In genomic region chr5:126917918-126918623, GRCh38 we compare ENCODE assay signal across 10 cellular contexts.
DNase-seq lines count a peak whose midpoint lies in the region; ATAC-seq and TF ChIP-seq lines count a peak whose summit lies in the region.
"Had no signal": no experiment of that assay in that cellular context is flagged by ENCODE, and none has a peak within 500 bp of the region (broad histone marks: within the 10 kb centered on the region; RNA-seq: fewer than 3 reads in every experiment).

No MANE protein-coding gene starts in this region.

- TF ChIP-seq CTCF in colonic mucosa (IDR thresholded peaks at IDR 0.05) (no peak), lower leg skin (IDR thresholded peaks at IDR 0.05) (no peak)

- no peaks in the 10 kb centered on the region for H3K27me3 ChIP-seq in endocrine pancreas (ENCODE audit: control insufficient read depth, insufficient read depth, low read length)
- no peaks in the 10 kb centered on the region for H3K27me3 ChIP-seq in colonic mucosa
- H3K27me3 ChIP-seq in effector memory CD4-positive, alpha-beta T cell (replicated peaks; ENCODE audit: control insufficient read depth, insufficient read depth, low read length, poor library complexity, severe bottlenecking): no peaks in the 10 kb centered on the region
- H3K27me3 ChIP-seq: cardiac muscle cell had no signal

- H3K27ac ChIP-seq in colonic mucosa: no peak overlapping the region
- no peak overlapping the region for H3K27ac ChIP-seq in effector memory CD4-positive, alpha-beta T cell (ENCODE audit: insufficient read depth, low read length, poor library complexity, severe bottlenecking)
- H3K27ac ChIP-seq: cardiac muscle cell had no signal

- H3K9me3 ChIP-seq in endocrine pancreas (ENCODE audit: control insufficient read depth, low read length) (no peaks in the 10 kb centered on the region), colonic mucosa (no peaks in the 10 kb centered on the region)
- no peaks in the 10 kb centered on the region for H3K9me3 ChIP-seq in effector memory CD4-positive, alpha-beta T cell (ENCODE audit: control insufficient read depth, low read length)

- no peak for ATAC-seq in GM18909 (IDR thresholded peaks at IDR 0.05; ENCODE audit: poor library complexity, unreplicated experiment)

- DNase-seq in HCEC 1CT (peak; percentile 41), NCI-H524 (lab: John Stamatoyannopoulos, UW) (peak; percentile 50 to 82), posterior cingulate gyrus (peak in 7 of 10 donors; percentile 23 to 89 (median 42)), colonic mucosa (no peak), lower leg skin (ENCODE audit: low spot score in 2 of 2) (no peak)
- no peak for DNase-seq in effector memory CD4-positive, alpha-beta T cell
- DNase-seq: activated CD4-positive, CD25-positive, alpha-beta regulatory T cell had no signal

- peaks cover 9% of the 10 kb centered on the region for H3K4me1 ChIP-seq in endocrine pancreas (ENCODE audit: control insufficient read depth, insufficient read depth, low read length)
- H3K4me1 ChIP-seq in colonic mucosa: no peaks in the 10 kb centered on the region
- no peaks in the 10 kb centered on the region for H3K4me1 ChIP-seq in effector memory CD4-positive, alpha-beta T cell (ENCODE audit: control insufficient read depth, insufficient read depth, low read length, poor library complexity, severe bottlenecking)

- H3K36me3 ChIP-seq in endocrine pancreas (ENCODE audit: control insufficient read depth, insufficient read depth, low read length) (no peaks in the 10 kb centered on the region), colonic mucosa (no peaks in the 10 kb centered on the region)
- H3K36me3 ChIP-seq in effector memory CD4-positive, alpha-beta T cell (ENCODE audit: control insufficient read depth, insufficient read depth, low read length): no peaks in the 10 kb centered on the region
- H3K36me3 ChIP-seq: cardiac muscle cell had no signal

- no peak for TF ChIP-seq POLR2A in lower leg skin (IDR thresholded peaks at IDR 0.05)

- H3K9ac ChIP-seq in endocrine pancreas (ENCODE audit: control insufficient read depth, insufficient read depth, low read length) (no peak overlapping the region), colonic mucosa (ENCODE audit: low read depth in 2 of 2, low read length in 2 of 2) (no peak overlapping the region)

- WGBS in lower leg skin, 2 donors: 50 to 63% methylated on average over 9 of the region's 9 CpGs

- peak overlapping the region; percentile 40 for H3K4me3 ChIP-seq in endocrine pancreas (ENCODE audit: control insufficient read depth, insufficient read depth, low read length)
- H3K4me3 ChIP-seq in colonic mucosa: no peak overlapping the region
- H3K4me3 ChIP-seq in lower leg skin (ENCODE audit: low read depth, poor library complexity, severe bottlenecking): no peak overlapping the region
- H3K4me3 ChIP-seq in effector memory CD4-positive, alpha-beta T cell (ENCODE audit: insufficient read depth, low read depth, low read length, poor library complexity, severe bottlenecking): no peak overlapping the region
- H3K4me3 ChIP-seq: cardiac muscle cell had no signal

- intact Hi-C loops in posterior cingulate gyrus (cut with DNase I) (no loop called here), colonic mucosa (cut with DNase I) (no loop called here), lower leg skin (cut with DNase I; ENCODE audit: low total_unique reads) (no loop called here)

Comparison
In these comparisons a context has a peak if more than half of its experiments do, and no peak if none do; other contexts are left out.
1. DNase-seq: peak in HCEC 1CT (single experiment), NCI-H524 (2 of 2) and posterior cingulate gyrus (7 of 10); none in colonic mucosa (single experiment), lower leg skin (0 of 2) and effector memory CD4-positive, alpha-beta T cell (0 of 3).